In genomic region chr11:17703951-17704350, GRCh38 we compare ENCODE assay signal across 13 cellular contexts. TPM values are rescaled to one million over a fixed set of nuclear protein-coding genes. Genes with fewer than 3 reads are reported as not detected.
DNase-seq lines count a peak whose midpoint lies in the region; ATAC-seq, FAIRE-seq and TF ChIP-seq lines count a peak whose summit lies in the region.
"Had no signal": no experiment of that assay in that cellular context is flagged by ENCODE, and none has a peak within 500 bp of the region (broad histone marks: within the 10 kb centered on the region; RNA-seq: fewer than 3 reads in every experiment).

No MANE protein-coding gene starts in this region.

- H3K27me3 ChIP-seq in GM23338 (ENCODE audit: insufficient read depth) (0 out of 2 replicates have a peak, but pooled peaks cover 4% of the 10 kb centered on the region), H1 (replicated peaks in 1 of 4; ENCODE audit: control insufficient read depth in 3 of 4, extremely low read depth in 1 of 4, insufficient read depth in 3 of 4, low read length in 3 of 4) (peaks cover 0 to 2% (median 0%) of the 10 kb centered on the region in 4 experiments; a peak in 2 of 7 replicates), colonic mucosa (no peaks in the 10 kb centered on the region)
- H3K27me3 ChIP-seq: tibial nerve had no signal

- H2BK15ac ChIP-seq in H1 (ENCODE audit: low read length) = no peak overlapping the region

- H3K36me3 Mint-ChIP-seq in GM23338 (ENCODE audit: low read depth) = peaks cover 3% of the 10 kb centered on the region; the same call in 2 of the 3 replicates
- H3K36me3 Mint-ChIP-seq: mesothelial cell of epicardium had no signal

- no peak overlapping the region for H3K56ac ChIP-seq in H1 (replicated peaks; ENCODE audit: insufficient read length, low read depth, low read length)

- no peak overlapping the region for H3K23ac ChIP-seq in H1 (ENCODE audit: insufficient read length)

- no peak for TF ChIP-seq EP300 in H1 (IDR thresholded peaks at IDR 0.05; ENCODE audit: borderline replicate concordance in 1 of 2, low read depth in 2 of 2, low read length in 2 of 2)

- no peak overlapping the region for H2BK20ac ChIP-seq in H1 (ENCODE audit: low read length)

- H3K9me3 ChIP-seq in H1 (ENCODE audit: insufficient read depth in 2 of 2, low read depth in 1 of 2, low read length in 1 of 2) = peaks cover 5 to 7% of the 10 kb centered on the region in 2 experiments; a peak in 3 of 4 replicates
- no peaks in the 10 kb centered on the region for H3K9me3 ChIP-seq in colonic mucosa
- H3K9me3 ChIP-seq: psoas muscle had no signal

- H4K5ac ChIP-seq in H1 (ENCODE audit: insufficient read length, low read depth, low read length) = no peak overlapping the region

- no peaks in the 10 kb centered on the region for H3K4me1 ChIP-seq in GM23338 (ENCODE audit: insufficient read depth)
- no peaks in the 10 kb centered on the region; a peak in 1 of 7 replicates for H3K4me1 ChIP-seq in H1 (replicated peaks in 1 of 4; ENCODE audit: control insufficient read depth in 3 of 4, insufficient read depth in 4 of 4, low read length in 3 of 4)
- no peaks in the 10 kb centered on the region for H3K4me1 ChIP-seq in colonic mucosa
- H3K4me1 ChIP-seq: tibial nerve had no signal

- H4K8ac ChIP-seq in H1 (ENCODE audit: extremely low read depth, insufficient read depth, low read length) = no peak overlapping the region

- H3K9ac ChIP-seq in H1 (replicated peaks in 1 of 4; ENCODE audit: extremely low read depth in 1 of 4, low read depth in 3 of 4, low read length in 3 of 4) (no peak overlapping the region), colonic mucosa (ENCODE audit: low read depth in 2 of 2, low read length in 2 of 2) (no peak overlapping the region)

- no peak overlapping the region for H3K4me3 Mint-ChIP-seq in GM23338
- H3K4me3 Mint-ChIP-seq: mesothelial cell of epicardium had no signal

- DNase-seq in Daoy (ENCODE audit: low read depth) (peak; percentile 13), GM23338 (ENCODE audit: low spot score) (peak; percentile 43), MV-4-11 (lab: John Stamatoyannopoulos, UW) (peak; percentile 55), H1 (ENCODE audit: low read depth in 1 of 2, low spot score in 2 of 2) (no peak), left colon (no peak), colonic mucosa (no peak)
- no peak for DNase-seq in activated T-cell treated with anti-CD3 and anti-CD28 coated beads, Interleukin-2, amount 50 U/mL, for 48 hours
- DNase-seq: cortex of kidney, head of caudate nucleus, psoas muscle had no signal

- no peak overlapping the region for H3K18ac ChIP-seq in H1 (ENCODE audit: extremely low read depth, low read length)

- FAIRE-seq in H1 (lab: Jason Lieb, UNC) = no peak

- no peak overlapping the region for H3K27ac Mint-ChIP-seq in GM23338
- H3K27ac Mint-ChIP-seq: mesothelial cell of epicardium had no signal

- intact Hi-C loops in left colon (cut with DNase I, micrococcal nuclease) = no loop called here
- intact Hi-C loops in colonic mucosa (cut with DNase I) = no loop called here

- H3K4me3 ChIP-seq in GM23338 = no peak overlapping the region
- no peak overlapping the region for H3K4me3 ChIP-seq in H1 (ENCODE audit: extremely low read depth in 1 of 4, insufficient read depth in 2 of 4, low read depth in 3 of 4, low read length in 4 of 4)
- H3K4me3 ChIP-seq in colonic mucosa = no peak overlapping the region
- H3K4me3 ChIP-seq: psoas muscle, tibial nerve had no signal

- 77% methylated on average over 2 of the region's 2 CpGs; no CpG with 5 or more reads in 1 of the 2 experiments for WGBS in H1 (ENCODE audit: extremely low coverage in 1 of 2, insufficient coverage in 1 of 2, insufficient read length in 1 of 2, insufficient replicate concordance in 2 of 2, low coverage in 1 of 2, low lambda C conversion rate in 2 of 2, missing lambda C conversion rate in 1 of 2), 2 experiments

- no peaks in the 10 kb centered on the region for H3K79me2 ChIP-seq in GM23338 (replicated peaks; ENCODE audit: insufficient read depth)
- no peaks in the 10 kb centered on the region for H3K79me2 ChIP-seq in H1 (ENCODE audit: control insufficient read depth in 1 of 2, insufficient read depth in 2 of 2, low read length in 2 of 2)

- H2BK120ac ChIP-seq in H1 (replicated peaks; ENCODE audit: low read depth, low read length) = no peak overlapping the region

- H3K27ac ChIP-seq in GM23338 (ENCODE audit: low read depth) = no peak overlapping the region
- no peak overlapping the region for H3K27ac ChIP-seq in H1 (ENCODE audit: low read depth, low read length)
- H3K27ac ChIP-seq in colonic mucosa = no peak overlapping the region
- H3K27ac ChIP-seq: psoas muscle, tibial nerve had no signal

- no peaks in the 10 kb centered on the region for H3K36me3 ChIP-seq in GM23338 (ENCODE audit: insufficient read depth)
- no peaks in the 10 kb centered on the region; a peak in 1 of 8 replicates for H3K36me3 ChIP-seq in H1 (ENCODE audit: control insufficient read depth in 2 of 4, insufficient read depth in 4 of 4, low read length in 3 of 4)
- H3K36me3 ChIP-seq in colonic mucosa = no peaks in the 10 kb centered on the region
- H3K36me3 ChIP-seq: tibial nerve had no signal

- H2BK5ac ChIP-seq in H1 (ENCODE audit: low read depth, low read length) = no peak overlapping the region

- no peaks in the 10 kb centered on the region for H3K23me2 ChIP-seq in H1 (ENCODE audit: low read depth, low read length)

- H3K9me2 ChIP-seq in GM23338 (ENCODE audit: insufficient read depth) = no peaks in the 10 kb centered on the region

- H2AFZ ChIP-seq in GM23338 (no peak overlapping the region), H1 (ENCODE audit: low read length) (no peak overlapping the region)

- H3F3A ChIP-seq in GM23338 (replicated peaks; ENCODE audit: low read depth) = no peaks in the 10 kb centered on the region

- no peak overlapping the region for H4K91ac ChIP-seq in H1 (replicated peaks; ENCODE audit: insufficient read length, low read length)

- TF ChIP-seq POLR2A in H1 (IDR thresholded peaks at IDR 0.05; ENCODE audit: control extremely low read depth in 1 of 2, low read depth in 2 of 2, low read length in 2 of 2) = no peak

- H3K14ac ChIP-seq in H1 (ENCODE audit: insufficient read length) = no peak overlapping the region

- H3K27me3 Mint-ChIP-seq in GM23338 (ENCODE audit: insufficient read depth, low read depth, poor library complexity) = peaks cover 7% of the 10 kb centered on the region

- H4K20me1 ChIP-seq in GM23338 (replicated peaks; ENCODE audit: insufficient read depth) (no peaks in the 10 kb centered on the region), H1 (replicated peaks in 1 of 2; ENCODE audit: control insufficient read depth in 1 of 2, insufficient read depth in 2 of 2, low read length in 2 of 2) (no peaks in the 10 kb centered on the region)

- H3K9me3 Mint-ChIP-seq in GM23338 = peaks cover 12% of the 10 kb centered on the region

- H2BK12ac ChIP-seq in H1 (ENCODE audit: low read depth, low read length) = no peak overlapping the region

- H2AK5ac ChIP-seq in H1 (ENCODE audit: low read depth, low read length) = no peak overlapping the region

- H3K4me2 ChIP-seq in GM23338 (no peak overlapping the region), H1 (ENCODE audit: insufficient read depth in 1 of 2, low read depth in 2 of 2, low read length in 2 of 2) (no peak overlapping the region)

- H3K4ac ChIP-seq in H1 (replicated peaks; ENCODE audit: insufficient read length, low read depth, low read length) = no peak overlapping the region

- POLR2A ChIA-PET in H1 (lab: Charles Lee; ENCODE audit: partially characterized antibody) = interaction anchor here (0.7 kb wide), 1 partner anchor 473 kb away, joined by 3 read pairs; no protein-coding TSS in a partner anchor

- CTCF ChIA-PET in H1 (lab: Charles Lee; ENCODE audit: partially characterized antibody) = interaction anchor here (1.0 kb wide), 2 partner anchors 17 to 159 kb away, joined by 3 to 5 read pairs; no protein-coding TSS in a partner anchor

- no peaks in the 10 kb centered on the region for H3K79me1 ChIP-seq in H1 (ENCODE audit: low read depth, low read length)

- ATAC-seq in GM23338 (peak; percentile 47), left colon (no peak), HG03025 (IDR thresholded peaks at IDR 0.05; ENCODE audit: low FRiP score, unreplicated experiment) (no peak)

- TF ChIP-seq CTCF in GM23338 (conservative IDR thresholded peaks at IDR 0.05; ENCODE audit: low read depth in 2 of 2) (no peak), H1 (IDR thresholded peaks at IDR 0.05; ENCODE audit: control extremely low read depth in 1 of 3, insufficient read depth in 1 of 3, low read depth in 1 of 3, low read length in 3 of 3) (no peak), colonic mucosa (IDR thresholded peaks at IDR 0.05) (no peak)

- TF ChIP-seq RAD21 in H1 (IDR thresholded peaks at IDR 0.05 in 1 of 2, conservative IDR thresholded peaks at IDR 0.05 in 1 of 2; ENCODE audit: low read depth in 2 of 2, low read length in 2 of 2) = no peak

- no peaks in the 10 kb centered on the region for H3K4me1 Mint-ChIP-seq in GM23338
- H3K4me1 Mint-ChIP-seq: mesothelial cell of epicardium had no signal

RNA-seq across cellular contexts. Expression of gene MYOD1, which starts 15.4 kb away (rescaled TPM):
- total RNA-seq in Daoy (2014; rRNA removed; shearing (Covaris generic)) = not detected in 2 replicates
- total RNA-seq in GM23338 (2014; rRNA removed; shearing (Covaris generic)) = not detected in 2 replicates
- polyA plus RNA-seq in GM23338 (2016; fragmentation: Nextera tagmentation; extraction: Ambion mirVana) (not detected in 2 replicates), H1 (2011; rRNA removed) (0.06 TPM in 1 of 2 replicates, not detected in the other)
- not detected in 2 replicates for total RNA-seq in H1 (2021; fragmentation: NEBNext Ultra II Directional; extraction: Animal tissue kit (Norgen Biotek cat#: 25700))
- polyA plus RNA-seq in H1 (2011; cell fraction: cytosol; rRNA removed) = not detected
- polyA plus RNA-seq in H1 (2011; cell fraction: nucleus; rRNA removed) = not detected
- not detected in 4 replicates for polyA plus RNA-seq in H1 (2012, experiment 1 of 2)
- polyA plus RNA-seq in H1 (2012, experiment 2 of 2) = not detected
- not detected for polyA plus RNA-seq in H1 (2013, experiment 1 of 2)
- polyA plus RNA-seq in H1 (2013, experiment 2 of 2) = not detected
- polyA minus RNA-seq in H1 (2011; rRNA and poly(A)+ RNA removed) = not detected in 2 replicates
- polyA minus RNA-seq in H1 (2011; cell fraction: cytosol; rRNA and poly(A)+ RNA removed) = not detected
- not detected for polyA minus RNA-seq in H1 (2011; cell fraction: nucleus; rRNA and poly(A)+ RNA removed)
- total RNA-seq in left colon (not detected), colonic mucosa (not detected)
- total RNA-seq: mesothelial cell of epicardium, tibial nerve had no signal

RNA-seq across cellular contexts. Expression of gene KCNC1, which starts 30.6 kb away (rescaled TPM):
- 0.23 TPM in 1 of 2 replicates, not detected in the other for total RNA-seq in Daoy (2014; rRNA removed; shearing (Covaris generic))
- total RNA-seq in GM23338 (2014; rRNA removed; shearing (Covaris generic)) = not detected in 2 replicates
- polyA plus RNA-seq in GM23338 (2016; fragmentation: Nextera tagmentation; extraction: Ambion mirVana) (0.11 and 0.17 TPM in 2 replicates), H1 (2011; rRNA removed) (0.08 and 0.11 TPM in 2 replicates)
- 0.19 and 0.26 TPM in 2 replicates for total RNA-seq in H1 (2021; fragmentation: NEBNext Ultra II Directional; extraction: Animal tissue kit (Norgen Biotek cat#: 25700))
- polyA plus RNA-seq in H1 (2011; cell fraction: cytosol; rRNA removed) = 0.13 TPM
- 0.17 TPM for polyA plus RNA-seq in H1 (2011; cell fraction: nucleus; rRNA removed)
- polyA plus RNA-seq in H1 (2012, experiment 1 of 2) = 0.16 to 0.52 TPM (median 0.34 TPM) in 4 replicates
- polyA plus RNA-seq in H1 (2012, experiment 2 of 2) = 0.22 TPM
- 0.04 TPM for polyA plus RNA-seq in H1 (2013, experiment 1 of 2)
- 0.04 TPM for polyA plus RNA-seq in H1 (2013, experiment 2 of 2)
- polyA minus RNA-seq in H1 (2011; rRNA and poly(A)+ RNA removed) = 0.09 and 0.49 TPM in 2 replicates
- not detected for polyA minus RNA-seq in H1 (2011; cell fraction: cytosol; rRNA and poly(A)+ RNA removed)
- polyA minus RNA-seq in H1 (2011; cell fraction: nucleus; rRNA and poly(A)+ RNA removed) = 0.20 TPM
- total RNA-seq in left colon (under 1 TPM; 0.37 to 0.50 TPM), colonic mucosa (under 1 TPM; 0.19 to 0.37 TPM)
- total RNA-seq: tibial nerve had no signal

Comparison
In these comparisons a context has a peak if more than half of its experiments do, and no peak if none do; other contexts are left out.
1. DNase-seq: peak in Daoy (single experiment), GM23338 (single experiment) and MV-4-11 (single experiment); none in H1 (0 of 2), left colon (0 of 2), activated T-cell treated with anti-CD3 and anti-CD28 coated beads, Interleukin-2, amount 50 U/mL, for 48 hours (0 of 2) and colonic mucosa (single experiment).